1 cellular context compared by ENCODE assay signal in the genomic region with DNA sequence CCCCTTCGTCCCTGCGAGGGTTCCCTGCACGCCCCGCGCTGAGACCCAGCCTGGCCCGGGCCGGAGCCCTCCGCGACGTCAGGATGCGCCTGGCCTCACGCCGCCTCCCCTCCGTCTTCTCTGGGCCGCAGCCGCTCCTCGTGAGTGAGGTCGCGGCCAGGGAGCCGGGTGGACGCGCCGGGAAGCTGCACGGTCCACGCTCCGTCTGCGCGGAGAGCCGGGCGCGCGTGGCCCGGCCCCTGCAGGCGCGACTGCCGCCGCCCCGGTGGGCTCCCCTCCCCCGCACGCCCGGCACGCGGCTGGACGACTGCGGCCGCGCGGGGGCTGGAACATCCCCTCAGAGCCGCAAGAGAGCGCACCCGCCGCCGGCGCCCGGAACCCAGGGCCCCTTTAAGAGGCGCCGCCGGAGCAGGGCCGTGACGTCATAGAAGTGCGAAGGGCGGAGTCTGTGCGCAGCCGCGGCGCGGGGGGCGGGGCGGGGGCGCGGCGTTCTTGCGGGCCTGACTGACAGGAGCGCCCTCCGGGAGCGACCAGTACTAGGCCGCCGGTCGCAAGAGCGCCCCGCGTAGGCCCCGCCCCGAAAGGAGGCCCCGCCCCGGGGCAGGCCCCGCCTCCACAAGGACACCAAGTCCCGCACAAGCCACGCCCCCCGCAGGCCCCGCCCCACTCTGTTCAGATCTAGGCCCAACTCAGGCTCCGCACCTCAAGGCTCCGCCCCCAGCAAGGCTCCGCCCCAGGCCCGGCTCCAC.
A peak's percentile ranks its signal among the peaks of the same experiment; 100 is the strongest.
TF ChIP-seq lines count a peak whose summit lies in the region.

No MANE protein-coding gene starts in this region.

TF ChIP-seq in GM12878, 131 proteins besides CTCF, POLR2A, EP300 and RAD21 (continued from another document):
- TF ChIP-seq CUX1 (IDR thresholded peaks at IDR 0.05; ENCODE audit: insufficient replicate concordance, low read depth, low read length) (no peak), CEBPB (IDR thresholded peaks at IDR 0.05; ENCODE audit: borderline replicate concordance in 1 of 2, low read depth in 2 of 2, low read length in 2 of 2) (no peak), RBBP5 (conservative IDR thresholded peaks at IDR 0.05) (no peak), ZSCAN29 (IDR thresholded peaks at IDR 0.05) (0 out of 2 replicates have a peak, but pooled peaks have one; percentile 41), BHLHE40 (IDR thresholded peaks at IDR 0.05; ENCODE audit: borderline replicate concordance in 1 of 2, low read depth in 2 of 2, low read length in 1 of 2) (peak; percentile 85 to 94), JUND (IDR thresholded peaks at IDR 0.05; ENCODE audit: low read depth, low read length) (peak; percentile 58; the same call in 1 of the 2 replicates), ZNF217 (IDR thresholded peaks at IDR 0.05) (peak; percentile 90), NR2C1 (IDR thresholded peaks at IDR 0.05) (peak; percentile 47), REST (IDR thresholded peaks at IDR 0.05; ENCODE audit: low read depth, low read length) (no peak), CREM (IDR thresholded peaks at IDR 0.05; ENCODE audit: low read depth) (peak; percentile 89), CHD1 (IDR thresholded peaks at IDR 0.05; ENCODE audit: low read depth, low read length) (no peak), LARP7 (IDR thresholded peaks at IDR 0.05) (peak; percentile 99), IRF4 (IDR thresholded peaks at IDR 0.05; ENCODE audit: low read depth, low read length) (no peak), SREBF2 (IDR thresholded peaks at IDR 0.05; ENCODE audit: low read length) (no peak), MYC (IDR thresholded peaks at IDR 0.05; ENCODE audit: insufficient read depth, insufficient read length, insufficient replicate concordance, low read length, severe bottlenecking) (no peak), CREB1 (IDR thresholded peaks at IDR 0.05; ENCODE audit: low read depth) (peak; percentile 92), BRCA1 (IDR thresholded peaks at IDR 0.05; ENCODE audit: low read depth, low read length) (no peak), WRNIP1 (IDR thresholded peaks at IDR 0.05; ENCODE audit: borderline replicate concordance, low read depth, low read length) (no peak), ESRRA (IDR thresholded peaks at IDR 0.05; ENCODE audit: low read length) (no peak), ZBED1 (IDR thresholded peaks at IDR 0.05; ENCODE audit: borderline replicate concordance) (no peak), E4F1 (IDR thresholded peaks at IDR 0.05; ENCODE audit: borderline replicate concordance, partially characterized antibody) (no peak)
- TF ChIP-seq, protein P1, sequence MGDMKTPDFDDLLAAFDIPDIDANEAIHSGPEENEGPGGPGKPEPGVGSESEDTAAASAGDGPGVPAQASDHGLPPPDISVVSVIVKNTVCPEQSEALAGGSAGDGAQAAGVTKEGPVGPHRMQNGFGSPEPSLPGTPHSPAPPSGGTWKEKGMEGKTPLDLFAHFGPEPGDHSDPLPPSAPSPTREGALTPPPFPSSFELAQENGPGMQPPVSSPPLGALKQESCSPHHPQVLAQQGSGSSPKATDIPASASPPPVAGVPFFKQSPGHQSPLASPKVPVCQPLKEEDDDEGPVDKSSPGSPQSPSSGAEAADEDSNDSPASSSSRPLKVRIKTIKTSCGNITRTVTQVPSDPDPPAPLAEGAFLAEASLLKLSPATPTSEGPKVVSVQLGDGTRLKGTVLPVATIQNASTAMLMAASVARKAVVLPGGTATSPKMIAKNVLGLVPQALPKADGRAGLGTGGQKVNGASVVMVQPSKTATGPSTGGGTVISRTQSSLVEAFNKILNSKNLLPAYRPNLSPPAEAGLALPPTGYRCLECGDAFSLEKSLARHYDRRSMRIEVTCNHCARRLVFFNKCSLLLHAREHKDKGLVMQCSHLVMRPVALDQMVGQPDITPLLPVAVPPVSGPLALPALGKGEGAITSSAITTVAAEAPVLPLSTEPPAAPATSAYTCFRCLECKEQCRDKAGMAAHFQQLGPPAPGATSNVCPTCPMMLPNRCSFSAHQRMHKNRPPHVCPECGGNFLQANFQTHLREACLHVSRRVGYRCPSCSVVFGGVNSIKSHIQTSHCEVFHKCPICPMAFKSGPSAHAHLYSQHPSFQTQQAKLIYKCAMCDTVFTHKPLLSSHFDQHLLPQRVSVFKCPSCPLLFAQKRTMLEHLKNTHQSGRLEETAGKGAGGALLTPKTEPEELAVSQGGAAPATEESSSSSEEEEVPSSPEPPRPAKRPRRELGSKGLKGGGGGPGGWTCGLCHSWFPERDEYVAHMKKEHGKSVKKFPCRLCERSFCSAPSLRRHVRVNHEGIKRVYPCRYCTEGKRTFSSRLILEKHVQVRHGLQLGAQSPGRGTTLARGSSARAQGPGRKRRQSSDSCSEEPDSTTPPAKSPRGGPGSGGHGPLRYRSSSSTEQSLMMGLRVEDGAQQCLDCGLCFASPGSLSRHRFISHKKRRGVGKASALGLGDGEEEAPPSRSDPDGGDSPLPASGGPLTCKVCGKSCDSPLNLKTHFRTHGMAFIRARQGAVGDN (IDR thresholded peaks at IDR 0.05): peak; percentile 82
- TF ChIP-seq, protein P2, sequence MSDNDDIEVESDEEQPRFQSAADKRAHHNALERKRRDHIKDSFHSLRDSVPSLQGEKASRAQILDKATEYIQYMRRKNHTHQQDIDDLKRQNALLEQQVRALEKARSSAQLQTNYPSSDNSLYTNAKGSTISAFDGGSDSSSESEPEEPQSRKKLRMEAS (IDR thresholded peaks at IDR 0.05; ENCODE audit: low read depth, low read length): no peak; the same call in 1 of the 2 replicates
- TF ChIP-seq, protein P3, sequence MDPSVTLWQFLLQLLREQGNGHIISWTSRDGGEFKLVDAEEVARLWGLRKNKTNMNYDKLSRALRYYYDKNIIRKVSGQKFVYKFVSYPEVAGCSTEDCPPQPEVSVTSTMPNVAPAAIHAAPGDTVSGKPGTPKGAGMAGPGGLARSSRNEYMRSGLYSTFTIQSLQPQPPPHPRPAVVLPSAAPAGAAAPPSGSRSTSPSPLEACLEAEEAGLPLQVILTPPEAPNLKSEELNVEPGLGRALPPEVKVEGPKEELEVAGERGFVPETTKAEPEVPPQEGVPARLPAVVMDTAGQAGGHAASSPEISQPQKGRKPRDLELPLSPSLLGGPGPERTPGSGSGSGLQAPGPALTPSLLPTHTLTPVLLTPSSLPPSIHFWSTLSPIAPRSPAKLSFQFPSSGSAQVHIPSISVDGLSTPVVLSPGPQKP (IDR thresholded peaks at IDR 0.05; ENCODE audit: low read depth, low read length): peak; percentile 42; the same call in 1 of the 2 replicates
- TF ChIP-seq, protein P4, sequence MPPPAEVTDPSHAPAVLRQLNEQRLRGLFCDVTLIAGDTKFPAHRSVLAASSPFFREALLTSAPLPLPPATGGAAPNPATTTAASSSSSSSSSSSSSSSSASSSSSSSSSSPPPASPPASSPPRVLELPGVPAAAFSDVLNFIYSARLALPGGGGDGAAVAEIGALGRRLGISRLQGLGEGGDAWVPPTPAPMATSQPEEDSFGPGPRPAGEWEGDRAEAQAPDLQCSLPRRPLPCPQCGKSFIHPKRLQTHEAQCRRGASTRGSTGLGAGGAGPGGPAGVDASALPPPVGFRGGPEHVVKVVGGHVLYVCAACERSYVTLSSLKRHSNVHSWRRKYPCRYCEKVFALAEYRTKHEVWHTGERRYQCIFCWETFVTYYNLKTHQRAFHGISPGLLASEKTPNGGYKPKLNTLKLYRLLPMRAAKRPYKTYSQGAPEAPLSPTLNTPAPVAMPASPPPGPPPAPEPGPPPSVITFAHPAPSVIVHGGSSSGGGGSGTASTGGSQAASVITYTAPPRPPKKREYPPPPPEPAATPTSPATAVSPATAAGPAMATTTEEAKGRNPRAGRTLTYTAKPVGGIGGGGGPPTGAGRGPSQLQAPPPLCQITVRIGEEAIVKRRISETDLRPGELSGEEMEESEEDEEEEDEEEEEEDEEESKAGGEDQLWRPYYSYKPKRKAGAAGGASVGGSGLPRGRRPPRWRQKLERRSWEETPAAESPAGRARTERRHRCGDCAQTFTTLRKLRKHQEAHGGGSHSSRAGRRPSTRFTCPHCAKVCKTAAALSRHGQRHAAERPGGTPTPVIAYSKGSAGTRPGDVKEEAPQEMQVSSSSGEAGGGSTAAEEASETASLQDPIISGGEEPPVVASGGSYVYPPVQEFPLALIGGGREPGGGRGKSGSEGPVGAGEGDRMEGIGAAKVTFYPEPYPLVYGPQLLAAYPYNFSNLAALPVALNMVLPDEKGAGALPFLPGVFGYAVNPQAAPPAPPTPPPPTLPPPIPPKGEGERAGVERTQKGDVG (CRISPR knock-in tag; IDR thresholded peaks at IDR 0.05): no peak
- TF ChIP-seq, protein P5, sequence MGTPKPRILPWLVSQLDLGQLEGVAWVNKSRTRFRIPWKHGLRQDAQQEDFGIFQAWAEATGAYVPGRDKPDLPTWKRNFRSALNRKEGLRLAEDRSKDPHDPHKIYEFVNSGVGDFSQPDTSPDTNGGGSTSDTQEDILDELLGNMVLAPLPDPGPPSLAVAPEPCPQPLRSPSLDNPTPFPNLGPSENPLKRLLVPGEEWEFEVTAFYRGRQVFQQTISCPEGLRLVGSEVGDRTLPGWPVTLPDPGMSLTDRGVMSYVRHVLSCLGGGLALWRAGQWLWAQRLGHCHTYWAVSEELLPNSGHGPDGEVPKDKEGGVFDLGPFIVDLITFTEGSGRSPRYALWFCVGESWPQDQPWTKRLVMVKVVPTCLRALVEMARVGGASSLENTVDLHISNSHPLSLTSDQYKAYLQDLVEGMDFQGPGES (IDR thresholded peaks at IDR 0.05): no peak
TF ChIP-seq in GM12878: peak in this region for 43.
